Comparison of ENCODE assay signal across 8 cellular contexts in the genomic region with DNA sequence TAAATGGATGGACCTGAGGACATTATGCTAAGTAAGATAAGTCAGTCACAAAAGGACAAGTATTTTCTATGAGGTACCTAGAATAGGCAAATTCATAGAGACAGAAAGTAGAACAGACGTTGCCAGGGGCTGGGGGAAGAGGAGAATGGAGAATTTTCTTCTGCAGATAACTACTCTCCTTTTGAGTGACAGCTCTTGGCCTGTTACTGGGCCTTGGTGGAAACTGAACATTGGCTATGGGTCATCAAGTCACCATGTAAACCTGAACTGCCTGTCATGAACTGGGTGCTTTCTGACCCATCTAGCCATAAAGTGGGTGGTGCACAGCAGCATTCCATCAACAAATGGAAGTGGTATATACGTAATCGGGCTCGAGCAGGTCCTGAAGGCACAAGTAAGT.
"Had no signal": no experiment of that assay in that cellular context is flagged by ENCODE, and none has a peak within 500 bp of the region (broad histone marks: within the 10 kb centered on the region; RNA-seq: fewer than 3 reads in every experiment).

No MANE protein-coding gene starts in this region.

- DNase-seq: GM23248, GOT3, H7, HCEC 1CT, IMR-90, Kasumi-1, KBM-7 had no signal

- H3K4me3 ChIP-seq: GM23248 had no signal

- H3K9ac ChIP-seq: GM23248 had no signal

- FAIRE-seq: HTR-8/SVneo had no signal

- H3K27ac ChIP-seq: GM23248 had no signal

- H2AFZ ChIP-seq: GM23248 had no signal
